ENCODE assay signal across 16 cellular contexts in genomic region chr1:43637267-43637666, GRCh38. TPM values are rescaled to one million over a fixed set of nuclear protein-coding genes. Genes with fewer than 3 reads are reported as not detected.
DNase-seq lines count a peak whose midpoint lies in the region; ATAC-seq and TF ChIP-seq lines count a peak whose summit lies in the region.
"Had no signal": no experiment of that assay in that cellular context is flagged by ENCODE, and none has a peak within 500 bp of the region (broad histone marks: within the 10 kb centered on the region; RNA-seq: fewer than 3 reads in every experiment).

No MANE protein-coding gene starts in this region.

- no peaks in the 10 kb centered on the region for H3K79me2 ChIP-seq in Karpas-422 (ENCODE audit: low read length)

- H3K4me3 Mint-ChIP-seq in Caco-2 (ENCODE audit: unreplicated experiment) (no peak overlapping the region), WTC11 (no peak overlapping the region)
- H3K4me3 Mint-ChIP-seq in natural killer cell treated with Interleukin-12 subunit alpha and Interleukin-12 subunit beta and Interleukin-15 and Interleukin-18, amount 100 ng/mL, for 72 hours, result no peak overlapping the region
- H3K4me3 Mint-ChIP-seq: B cell; CD4-positive, CD25-positive, alpha-beta regulatory T cell; CD8-positive, alpha-beta T cell had no signal

- H3K36me3 Mint-ChIP-seq in Caco-2 (ENCODE audit: insufficient read depth, unreplicated experiment), result peaks cover 4% of the 10 kb centered on the region
- H3K36me3 Mint-ChIP-seq in WTC11, result no peaks in the 10 kb centered on the region
- H3K36me3 Mint-ChIP-seq in natural killer cell treated with Interleukin-12 subunit alpha and Interleukin-12 subunit beta and Interleukin-15 and Interleukin-18, amount 100 ng/mL, for 72 hours, result no peaks in the 10 kb centered on the region
- H3K36me3 Mint-ChIP-seq: CD4-positive, CD25-positive, alpha-beta regulatory T cell; CD8-positive, alpha-beta T cell had no signal

- H3K9me3 ChIP-seq in Caco-2 (no peaks in the 10 kb centered on the region), Karpas-422 (ENCODE audit: low read length) (no peaks in the 10 kb centered on the region)
- H3K9me3 ChIP-seq: BLaER1 had no signal

- H3K4me1 ChIP-seq in Caco-2 (0 out of 2 replicates have a peak, but pooled peaks cover 3% of the 10 kb centered on the region), Karpas-422 (ENCODE audit: low read length) (no peaks in the 10 kb centered on the region)
- H3K4me1 ChIP-seq: BLaER1 had no signal

- no peaks in the 10 kb centered on the region for H4K20me1 ChIP-seq in Karpas-422 (ENCODE audit: insufficient read depth, low read depth, low read length)
- H4K20me1 ChIP-seq: BLaER1 had no signal

- ATAC-seq in WTC11, result no peak
- ATAC-seq in natural killer cell treated with Interleukin-12 subunit alpha and Interleukin-12 subunit beta and Interleukin-15 and Interleukin-18, amount 100 ng/mL, for 72 hours, result no peak
- ATAC-seq: CD8-positive, alpha-beta T cell had no signal

- no peaks in the 10 kb centered on the region for H3K9me2 ChIP-seq in Karpas-422 (replicated peaks; ENCODE audit: insufficient read depth, low read length)

- H3K27ac ChIP-seq in Karpas-422 (ENCODE audit: low read length), result no peak overlapping the region
- H3K27ac ChIP-seq: 22Rv1, BLaER1, C4-2B, GM23248 had no signal

- CTCF ChIA-PET in Caco-2 (lab: Charles Lee) (no interaction called here), WTC11 (lab: Charles Lee) (interaction anchor here (0.8 to 2.0 kb wide), 2 partner anchors 16 to 83 kb away, joined by 3 to 4 read pairs; no protein-coding TSS in a partner anchor)

- H3K27me3 Mint-ChIP-seq in Caco-2 (ENCODE audit: insufficient read depth, unreplicated experiment) (no peaks in the 10 kb centered on the region), WTC11 (ENCODE audit: low read depth) (peaks cover 13% of the 10 kb centered on the region)
- peaks cover 2 to 7% of the 10 kb centered on the region in 2 donors for H3K27me3 Mint-ChIP-seq in natural killer cell treated with Interleukin-12 subunit alpha and Interleukin-12 subunit beta and Interleukin-15 and Interleukin-18, amount 100 ng/mL, for 72 hours

- TF ChIP-seq CTCF in Caco-2 (IDR thresholded peaks at IDR 0.05; ENCODE audit: insufficient read depth in 1 of 2, low read depth in 1 of 2, low read length in 1 of 2, severe bottlenecking in 1 of 2, unreplicated experiment in 1 of 2) (no peak), WTC11 (IDR thresholded peaks at IDR 0.05) (no peak)

- H3K4me3 ChIP-seq in Caco-2 (ENCODE audit: low read depth, low read length), result no peak overlapping the region
- no peak overlapping the region for H3K4me3 ChIP-seq in Karpas-422 (ENCODE audit: low read length)
- H3K4me3 ChIP-seq: BLaER1, GM23248 had no signal

- H3K9ac ChIP-seq in Karpas-422 (ENCODE audit: low read length), result no peak overlapping the region
- H3K9ac ChIP-seq: BLaER1, GM23248 had no signal

- POLR2A ChIA-PET in Caco-2 (lab: Charles Lee) (no interaction called here), WTC11 (lab: Charles Lee) (interaction anchor here (1.7 kb wide), 1 partner anchor 13 kb away, joined by 5 read pairs; the partner anchor contains the start of gene KDM4A)

- H3K36me3 ChIP-seq in Caco-2 (ENCODE audit: control insufficient read depth, insufficient read depth, low read length) (no peaks in the 10 kb centered on the region), Karpas-422 (ENCODE audit: insufficient read depth, low read length) (no peaks in the 10 kb centered on the region)
- H3K36me3 ChIP-seq: BLaER1 had no signal

- no peaks in the 10 kb centered on the region for H3K9me3 Mint-ChIP-seq in Caco-2 (ENCODE audit: unreplicated experiment)
- H3K9me3 Mint-ChIP-seq in WTC11, result no peaks in the 10 kb centered on the region
- no peaks in the 10 kb centered on the region for H3K9me3 Mint-ChIP-seq in natural killer cell treated with Interleukin-12 subunit alpha and Interleukin-12 subunit beta and Interleukin-15 and Interleukin-18, amount 100 ng/mL, for 72 hours
- H3K9me3 Mint-ChIP-seq: CD8-positive, alpha-beta T cell had no signal

- BruUV-seq in Caco-2 (replicated peaks; lab: Mats Ljungman, UMichigan), result no TSS peak

- H3K4me1 Mint-ChIP-seq in Caco-2 (ENCODE audit: low read depth, unreplicated experiment) (peaks cover 2% of the 10 kb centered on the region), WTC11 (peaks cover 6% of the 10 kb centered on the region)
- H3K4me1 Mint-ChIP-seq in natural killer cell treated with Interleukin-12 subunit alpha and Interleukin-12 subunit beta and Interleukin-15 and Interleukin-18, amount 100 ng/mL, for 72 hours (ENCODE audit: low read depth in 2 of 2), result no peaks in the 10 kb centered on the region
- H3K4me1 Mint-ChIP-seq: B cell; CD4-positive, CD25-positive, alpha-beta regulatory T cell had no signal

- H3K27me3 ChIP-seq in Caco-2 (replicated peaks; ENCODE audit: control insufficient read depth, insufficient read depth, low read length), result no peaks in the 10 kb centered on the region
- H3K27me3 ChIP-seq in Karpas-422 (ENCODE audit: low read length), result no peaks in the 10 kb centered on the region
- H3K27me3 ChIP-seq: BLaER1 had no signal

- DNase-seq in Caco-2 (no peak), WTC11 (ENCODE audit: low spot score) (no peak), posterior vena cava (ENCODE audit: low spot score) (peak; percentile 43), Karpas-422 (no peak), DMS53 (lab: John Stamatoyannopoulos, UW) (no peak)
- DNase-seq in natural killer cell treated with Interleukin-12 subunit alpha and Interleukin-12 subunit beta and Interleukin-15 and Interleukin-18, amount 100 ng/mL, for 72 hours (ENCODE audit: low spot score), result no peak
- DNase-seq: CD4-positive, CD25-positive, alpha-beta regulatory T cell; CD8-positive, alpha-beta T cell; DND-41; GM23248; H7; HCEC 1CT had no signal

- intact Hi-C loops in Caco-2 (cut with micrococcal nuclease; ENCODE audit: unreplicated experiment) (no loop called here), posterior vena cava (cut with DNase I) (no loop called here)

- no peak overlapping the region for H2AFZ ChIP-seq in Karpas-422 (ENCODE audit: low read length)
- H2AFZ ChIP-seq: GM23248 had no signal

- H3K4me2 ChIP-seq in Karpas-422 (ENCODE audit: low read depth, low read length, poor library complexity, severe bottlenecking), result no peak overlapping the region
- H3K4me2 ChIP-seq: BLaER1 had no signal

- H3K27ac Mint-ChIP-seq in Caco-2 (ENCODE audit: unreplicated experiment), result peak overlapping the region; percentile 76
- H3K27ac Mint-ChIP-seq in WTC11, result no peak overlapping the region
- no peak overlapping the region for H3K27ac Mint-ChIP-seq in natural killer cell treated with Interleukin-12 subunit alpha and Interleukin-12 subunit beta and Interleukin-15 and Interleukin-18, amount 100 ng/mL, for 72 hours
- H3K27ac Mint-ChIP-seq: B cell; CD4-positive, CD25-positive, alpha-beta regulatory T cell; CD8-positive, alpha-beta T cell had no signal

TF ChIP-seq in WTC11, 78 proteins besides CTCF, POLR2A, EP300 and RAD21:
- TF ChIP-seq ZNF138 (CRISPR knock-in tag; conservative IDR thresholded peaks at IDR 0.05) (no peak), GRHL2 (CRISPR knock-in tag; IDR thresholded peaks at IDR 0.05; ENCODE audit: insufficient replicate concordance, severe bottlenecking) (no peak), ZNF121 (CRISPR knock-in tag; IDR thresholded peaks at IDR 0.05) (peak; percentile 59; the same call in 1 of the 2 replicates)

RNA-seq across cellular contexts. Expression of gene KDM4A, which starts 12.7 kb away (rescaled TPM):
- total RNA-seq in Caco-2 (2022) (37.7 and 45.8 TPM in 2 replicates), WTC11 (2021) (76.5 to 78.3 TPM (median 76.7 TPM) in 3 replicates), posterior vena cava (10 to 100 TPM; 19.9 to 21.9 TPM)
- total RNA-seq in Karpas-422 (2014; rRNA removed; shearing (Covaris generic); ENCODE audit: low replicate concordance), result 34.5 and 35.5 TPM in 2 replicates
- total RNA-seq in natural killer cell treated with Interleukin-12 subunit alpha and Interleukin-12 subunit beta and Interleukin-15 and Interleukin-18, amount 100 ng/mL, for 72 hours, result 10 to 100 TPM; 45.8 to 53.8 TPM
